Comparison of ENCODE assay signal across 1 cellular context in the genomic region with DNA sequence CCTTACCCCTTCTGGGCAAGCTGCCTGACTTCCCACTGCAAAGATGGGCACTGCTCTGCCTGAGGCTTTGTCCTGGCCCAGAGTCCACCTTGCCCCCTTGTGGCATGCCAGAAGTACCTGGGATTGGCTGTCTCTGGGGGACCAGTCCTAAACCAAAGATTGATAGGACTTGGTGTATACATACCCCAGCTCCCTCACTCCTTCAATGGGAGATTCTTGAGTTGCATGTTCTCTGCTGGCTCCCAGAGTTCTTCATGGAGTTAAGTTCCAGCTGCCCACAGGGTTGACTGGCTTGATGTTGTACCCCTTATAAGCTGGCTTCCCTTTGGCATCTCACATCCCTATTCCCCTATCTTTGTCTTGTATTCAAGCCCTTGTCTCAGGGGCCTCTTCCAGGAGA.
TF ChIP-seq lines count a peak whose summit lies in the region.

No MANE protein-coding gene starts in this region.

TF ChIP-seq in HEK293, 187 proteins besides CTCF, POLR2A, EP300 and RAD21 (continued from another document):
- no peak for TF ChIP-seq ZNF518A (tag by site-specific recombination; conservative IDR thresholded peaks at IDR 0.05; ENCODE audit: low read depth)
